In the genomic region with DNA sequence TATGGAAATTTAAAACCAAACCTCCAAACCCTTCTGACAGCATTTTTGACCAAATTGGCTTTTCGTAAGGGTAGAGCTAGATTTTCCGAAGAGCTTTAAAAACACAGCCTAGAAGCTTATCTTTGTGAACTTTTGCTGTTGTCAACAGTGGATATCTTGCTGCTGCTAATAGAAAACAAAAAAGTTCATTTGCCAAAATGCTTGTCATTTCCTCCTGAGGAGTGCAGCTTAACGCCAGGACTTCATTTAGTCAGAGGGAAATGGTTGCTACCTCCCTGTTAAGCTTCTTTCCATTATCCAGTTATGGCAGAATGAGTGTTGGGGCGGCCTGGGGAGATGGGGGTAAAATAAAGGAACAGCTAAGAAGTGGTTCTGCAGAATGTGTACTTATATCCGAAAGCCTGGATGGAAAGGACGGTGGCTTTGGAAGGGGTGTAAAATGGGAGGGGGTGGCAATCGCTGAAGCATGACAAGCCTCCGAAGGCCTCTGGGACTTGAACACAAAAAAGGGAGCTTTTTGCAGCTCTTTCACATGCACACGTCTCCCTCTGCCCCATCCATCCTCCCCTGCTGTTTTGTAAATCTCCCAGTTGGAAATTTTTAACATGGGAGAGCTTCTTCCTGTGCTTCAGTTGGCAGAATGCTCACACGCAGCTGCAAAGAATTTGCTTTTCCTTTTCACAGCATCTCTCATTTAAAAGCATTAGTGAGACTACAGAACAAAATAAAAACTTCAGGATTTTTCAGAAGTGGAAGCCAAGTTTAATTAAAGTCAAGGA, we compare ENCODE assay signal across 11 cellular contexts. TPM values are rescaled to one million over a fixed set of nuclear protein-coding genes. Genes with fewer than 3 reads are reported as not detected.
A peak's percentile ranks its signal among the peaks of the same experiment; 100 is the strongest.
DNase-seq lines count a peak whose midpoint lies in the region; ATAC-seq and TF ChIP-seq lines count a peak whose summit lies in the region.
"Had no signal": no experiment of that assay in that cellular context is flagged by ENCODE, and none has a peak within 500 bp of the region (broad histone marks: within the 10 kb centered on the region; RNA-seq: fewer than 3 reads in every experiment).

No MANE protein-coding gene starts in this region.

- H3K36me3 ChIP-seq in fibroblast of lung (ENCODE audit: control insufficient read depth, insufficient read depth, low read length) (no peaks in the 10 kb centered on the region), vagina (no peaks in the 10 kb centered on the region)

- H2AFZ ChIP-seq in fibroblast of lung (ENCODE audit: low read length) = no peak overlapping the region

- intact Hi-C loops in Right ventricle myocardium inferior (cut with DNase I) = loop anchor here (5.0 kb wide), 1 partner anchor 44 kb away; no protein-coding TSS in a partner anchor
- intact Hi-C loops in cardiac septum (cut with DNase I) = no loop called here
- intact Hi-C loops in natural killer cell (cut with micrococcal nuclease) = no loop called here
- intact Hi-C loops in vagina (cut with DNase I) = no loop called here

- H3K4me1 ChIP-seq in fibroblast of lung (ENCODE audit: control insufficient read depth, extremely low read depth, insufficient read depth, low read length) (peaks cover 23% of the 10 kb centered on the region), vagina (peaks cover 61% of the 10 kb centered on the region)

- ATAC-seq in Right ventricle myocardium inferior (peak; percentile 15), natural killer cell (no peak)

- H3K27ac ChIP-seq in fibroblast of lung (ENCODE audit: insufficient read depth, low read length) = no peak overlapping the region
- peak overlapping the region; percentile 46 for H3K27ac ChIP-seq in vagina

- H3K27ac Mint-ChIP-seq in natural killer cell = peak overlapping the region; percentile 73 to 79

- no peak overlapping the region for H3K9ac ChIP-seq in fibroblast of lung (ENCODE audit: insufficient read depth, low read length)

- no peaks in the 10 kb centered on the region for H3K27me3 ChIP-seq in fibroblast of lung (ENCODE audit: control insufficient read depth, insufficient read depth, low read length)
- no peaks in the 10 kb centered on the region for H3K27me3 ChIP-seq in vagina

- TF ChIP-seq POLR2A in vagina (IDR thresholded peaks at IDR 0.05) = no peak

- H3K9me3 ChIP-seq in fibroblast of lung (ENCODE audit: control insufficient read depth, insufficient read depth, low read depth, low read length) (no peaks in the 10 kb centered on the region), vagina (no peaks in the 10 kb centered on the region)

- H4K20me1 ChIP-seq in fibroblast of lung (ENCODE audit: control insufficient read depth, extremely low read depth, insufficient read depth, low read length) = no peaks in the 10 kb centered on the region

- peak overlapping the region; percentile 70 for H3K4me2 ChIP-seq in fibroblast of lung (ENCODE audit: extremely low read depth, insufficient read depth, low read length)

- peaks cover 56% of the 10 kb centered on the region for H3K79me2 ChIP-seq in fibroblast of lung (ENCODE audit: control insufficient read depth, insufficient read depth, low read length)

- H3K27me3 Mint-ChIP-seq in natural killer cell (ENCODE audit: low read depth in 2 of 2) = no peaks in the 10 kb centered on the region

- TF ChIP-seq CTCF in fibroblast of lung (conservative IDR thresholded peaks at IDR 0.05 in 1 of 2, IDR thresholded peaks at IDR 0.05 in 1 of 2; ENCODE audit: low read depth in 1 of 2, low read length in 2 of 2) (no peak), natural killer cell (IDR thresholded peaks at IDR 0.05) (no peak), vagina (IDR thresholded peaks at IDR 0.05) (no peak)

- H3K36me3 Mint-ChIP-seq in natural killer cell = no peaks in the 10 kb centered on the region

- no peak for DNase-seq in Right ventricle myocardium inferior (ENCODE audit: missing footprints)
- DNase-seq in cardiac septum (ENCODE audit: low spot score) = no peak
- no peak for DNase-seq in fibroblast of lung (ENCODE audit: low read depth in 2 of 2)
- no peak for DNase-seq in natural killer cell
- DNase-seq in vagina (ENCODE audit: extremely low spot score in 2 of 2) = no peak
- no peak for DNase-seq in GOT3 (lab: John Stamatoyannopoulos, UW)
- DNase-seq in activated gamma-delta T cell (lab: John Stamatoyannopoulos, UW) = no peak
- no peak for DNase-seq in EL
- DNase-seq: AML-193; amniotic stem cell; stimulated activated CD8-positive, alpha-beta memory T cell treated with anti-CD3 and anti-CD28 coated beads, Interleukin-4, amount 100 ng/mL, for 48 hours had no signal

- H3K4me3 ChIP-seq in fibroblast of lung (replicated peaks in 1 of 4; ENCODE audit: control extremely low read depth in 1 of 4, insufficient read depth in 1 of 4, low read depth in 3 of 4, low read length in 4 of 4) = no peak overlapping the region
- H3K4me3 ChIP-seq in vagina = no peak overlapping the region

- peaks cover 83 to 94% of the 10 kb centered on the region in 2 donors for H3K4me1 Mint-ChIP-seq in natural killer cell

- no peaks in the 10 kb centered on the region for H3K9me3 Mint-ChIP-seq in natural killer cell

- peak overlapping the region; percentile 13 for H3K4me3 Mint-ChIP-seq in natural killer cell

RNA-seq across cellular contexts. Expression of gene JARID2, which starts 22.4 kb away (rescaled TPM):
- total RNA-seq in Right ventricle myocardium inferior (8.4 TPM), cardiac septum (4.5 TPM), fibroblast of lung (3.9 and 5.0 TPM in 2 replicates), natural killer cell (10 to 100 TPM; 49.9 to 60.9 (median 60.5) TPM), vagina (17.9 TPM)
- polyA plus RNA-seq in fibroblast of lung = 5.6 and 8.2 TPM in 2 replicates
- 4.5 and 7.0 TPM in 2 replicates for polyA plus RNA-seq in fibroblast of lung (2012)
- polyA minus RNA-seq in fibroblast of lung (ENCODE audit: low replicate concordance) = 5.5 and 5.6 TPM in 2 replicates
